1 cellular context compared by ENCODE assay signal in the genomic region with DNA sequence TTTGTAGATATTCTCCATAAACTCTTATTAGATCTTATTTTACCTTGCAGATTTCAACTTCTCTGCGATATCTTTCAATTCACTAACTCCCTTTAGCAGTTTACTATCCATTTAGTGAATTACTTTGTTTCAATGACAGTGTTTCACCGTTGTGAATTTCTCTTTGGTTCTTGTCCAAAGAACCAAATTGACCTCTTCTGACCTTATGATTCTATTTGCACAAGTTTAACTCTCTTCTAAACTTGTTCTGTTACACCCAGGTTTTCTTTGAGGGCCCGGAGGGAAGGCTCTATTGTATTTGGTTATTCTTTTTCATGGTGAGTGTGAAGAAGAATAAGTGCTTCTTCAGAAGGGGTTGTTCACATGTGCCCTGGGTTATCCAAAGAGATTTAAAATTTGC.
TF ChIP-seq lines count a peak whose summit lies in the region.

No MANE protein-coding gene starts in this region.

TF ChIP-seq in GM23338, 12 proteins besides CTCF, POLR2A, EP300 and RAD21:
- no peak for TF ChIP-seq POLR2AphosphoS5 (IDR thresholded peaks at IDR 0.05; ENCODE audit: low read depth)
- TF ChIP-seq, protein P1, sequence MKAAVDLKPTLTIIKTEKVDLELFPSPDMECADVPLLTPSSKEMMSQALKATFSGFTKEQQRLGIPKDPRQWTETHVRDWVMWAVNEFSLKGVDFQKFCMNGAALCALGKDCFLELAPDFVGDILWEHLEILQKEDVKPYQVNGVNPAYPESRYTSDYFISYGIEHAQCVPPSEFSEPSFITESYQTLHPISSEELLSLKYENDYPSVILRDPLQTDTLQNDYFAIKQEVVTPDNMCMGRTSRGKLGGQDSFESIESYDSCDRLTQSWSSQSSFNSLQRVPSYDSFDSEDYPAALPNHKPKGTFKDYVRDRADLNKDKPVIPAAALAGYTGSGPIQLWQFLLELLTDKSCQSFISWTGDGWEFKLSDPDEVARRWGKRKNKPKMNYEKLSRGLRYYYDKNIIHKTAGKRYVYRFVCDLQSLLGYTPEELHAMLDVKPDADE (IDR thresholded peaks at IDR 0.05) = no peak
- TF ChIP-seq CREB1 (CRISPR knock-in tag; IDR thresholded peaks at IDR 0.05; ENCODE audit: low read depth) = no peak
- TF ChIP-seq EZH2 (IDR thresholded peaks at IDR 0.05; ENCODE audit: low read depth, unreplicated experiment) = no peak
- TF ChIP-seq NANOG (IDR thresholded peaks at IDR 0.05; ENCODE audit: borderline replicate concordance) = no peak
- TF ChIP-seq JUNB (IDR thresholded peaks at IDR 0.05; ENCODE audit: unreplicated experiment) = no peak
- no peak for TF ChIP-seq ZNF331 (CRISPR knock-in tag; IDR thresholded peaks at IDR 0.05; ENCODE audit: low read depth)
- TF ChIP-seq EZH2phosphoT487 (IDR thresholded peaks at IDR 0.05; ENCODE audit: unreplicated experiment) = no peak
- TF ChIP-seq, protein P2, sequence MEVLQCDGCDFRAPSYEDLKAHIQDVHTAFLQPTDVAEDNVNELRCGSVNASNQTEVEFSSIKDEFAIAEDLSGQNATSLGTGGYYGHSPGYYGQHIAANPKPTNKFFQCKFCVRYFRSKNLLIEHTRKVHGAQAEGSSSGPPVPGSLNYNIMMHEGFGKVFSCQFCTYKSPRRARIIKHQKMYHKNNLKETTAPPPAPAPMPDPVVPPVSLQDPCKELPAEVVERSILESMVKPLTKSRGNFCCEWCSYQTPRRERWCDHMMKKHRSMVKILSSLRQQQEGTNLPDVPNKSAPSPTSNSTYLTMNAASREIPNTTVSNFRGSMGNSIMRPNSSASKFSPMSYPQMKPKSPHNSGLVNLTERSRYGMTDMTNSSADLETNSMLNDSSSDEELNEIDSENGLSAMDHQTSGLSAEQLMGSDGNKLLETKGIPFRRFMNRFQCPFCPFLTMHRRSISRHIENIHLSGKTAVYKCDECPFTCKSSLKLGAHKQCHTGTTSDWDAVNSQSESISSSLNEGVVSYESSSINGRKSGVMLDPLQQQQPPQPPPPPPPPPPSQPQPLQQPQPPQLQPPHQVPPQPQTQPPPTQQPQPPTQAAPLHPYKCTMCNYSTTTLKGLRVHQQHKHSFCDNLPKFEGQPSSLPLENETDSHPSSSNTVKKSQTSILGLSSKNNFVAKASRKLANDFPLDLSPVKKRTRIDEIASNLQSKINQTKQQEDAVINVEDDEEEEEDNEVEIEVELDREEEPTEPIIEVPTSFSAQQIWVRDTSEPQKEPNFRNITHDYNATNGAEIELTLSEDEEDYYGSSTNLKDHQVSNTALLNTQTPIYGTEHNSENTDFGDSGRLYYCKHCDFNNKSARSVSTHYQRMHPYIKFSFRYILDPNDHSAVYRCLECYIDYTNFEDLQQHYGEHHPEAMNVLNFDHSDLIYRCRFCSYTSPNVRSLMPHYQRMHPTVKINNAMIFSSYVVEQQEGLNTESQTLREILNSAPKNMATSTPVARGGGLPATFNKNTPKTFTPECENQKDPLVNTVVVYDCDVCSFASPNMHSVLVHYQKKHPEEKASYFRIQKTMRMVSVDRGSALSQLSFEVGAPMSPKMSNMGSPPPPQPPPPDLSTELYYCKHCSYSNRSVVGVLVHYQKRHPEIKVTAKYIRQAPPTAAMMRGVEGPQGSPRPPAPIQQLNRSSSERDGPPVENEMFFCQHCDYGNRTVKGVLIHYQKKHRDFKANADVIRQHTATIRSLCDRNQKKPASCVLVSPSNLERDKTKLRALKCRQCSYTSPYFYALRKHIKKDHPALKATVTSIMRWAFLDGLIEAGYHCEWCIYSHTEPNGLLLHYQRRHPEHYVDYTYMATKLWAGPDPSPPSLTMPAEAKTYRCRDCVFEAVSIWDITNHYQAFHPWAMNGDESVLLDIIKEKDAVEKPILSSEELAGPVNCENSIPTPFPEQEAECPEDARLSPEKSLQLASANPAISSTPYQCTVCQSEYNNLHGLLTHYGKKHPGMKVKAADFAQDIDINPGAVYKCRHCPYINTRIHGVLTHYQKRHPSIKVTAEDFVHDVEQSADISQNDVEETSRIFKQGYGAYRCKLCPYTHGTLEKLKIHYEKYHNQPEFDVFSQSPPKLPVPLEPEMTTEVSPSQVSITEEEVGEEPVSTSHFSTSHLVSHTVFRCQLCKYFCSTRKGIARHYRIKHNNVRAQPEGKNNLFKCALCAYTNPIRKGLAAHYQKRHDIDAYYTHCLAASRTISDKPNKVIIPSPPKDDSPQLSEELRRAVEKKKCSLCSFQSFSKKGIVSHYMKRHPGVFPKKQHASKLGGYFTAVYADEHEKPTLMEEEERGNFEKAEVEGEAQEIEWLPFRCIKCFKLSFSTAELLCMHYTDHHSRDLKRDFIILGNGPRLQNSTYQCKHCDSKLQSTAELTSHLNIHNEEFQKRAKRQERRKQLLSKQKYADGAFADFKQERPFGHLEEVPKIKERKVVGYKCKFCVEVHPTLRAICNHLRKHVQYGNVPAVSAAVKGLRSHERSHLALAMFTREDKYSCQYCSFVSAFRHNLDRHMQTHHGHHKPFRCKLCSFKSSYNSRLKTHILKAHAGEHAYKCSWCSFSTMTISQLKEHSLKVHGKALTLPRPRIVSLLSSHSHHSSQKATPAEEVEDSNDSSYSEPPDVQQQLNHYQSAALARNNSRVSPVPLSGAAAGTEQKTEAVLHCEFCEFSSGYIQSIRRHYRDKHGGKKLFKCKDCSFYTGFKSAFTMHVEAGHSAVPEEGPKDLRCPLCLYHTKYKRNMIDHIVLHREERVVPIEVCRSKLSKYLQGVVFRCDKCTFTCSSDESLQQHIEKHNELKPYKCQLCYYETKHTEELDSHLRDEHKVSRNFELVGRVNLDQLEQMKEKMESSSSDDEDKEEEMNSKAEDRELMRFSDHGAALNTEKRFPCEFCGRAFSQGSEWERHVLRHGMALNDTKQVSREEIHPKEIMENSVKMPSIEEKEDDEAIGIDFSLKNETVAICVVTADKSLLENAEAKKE (CRISPR knock-in tag; IDR thresholded peaks at IDR 0.05) = no peak
- no peak for TF ChIP-seq ZNF114 (CRISPR knock-in tag; IDR thresholded peaks at IDR 0.05)
- TF ChIP-seq, protein P3, sequence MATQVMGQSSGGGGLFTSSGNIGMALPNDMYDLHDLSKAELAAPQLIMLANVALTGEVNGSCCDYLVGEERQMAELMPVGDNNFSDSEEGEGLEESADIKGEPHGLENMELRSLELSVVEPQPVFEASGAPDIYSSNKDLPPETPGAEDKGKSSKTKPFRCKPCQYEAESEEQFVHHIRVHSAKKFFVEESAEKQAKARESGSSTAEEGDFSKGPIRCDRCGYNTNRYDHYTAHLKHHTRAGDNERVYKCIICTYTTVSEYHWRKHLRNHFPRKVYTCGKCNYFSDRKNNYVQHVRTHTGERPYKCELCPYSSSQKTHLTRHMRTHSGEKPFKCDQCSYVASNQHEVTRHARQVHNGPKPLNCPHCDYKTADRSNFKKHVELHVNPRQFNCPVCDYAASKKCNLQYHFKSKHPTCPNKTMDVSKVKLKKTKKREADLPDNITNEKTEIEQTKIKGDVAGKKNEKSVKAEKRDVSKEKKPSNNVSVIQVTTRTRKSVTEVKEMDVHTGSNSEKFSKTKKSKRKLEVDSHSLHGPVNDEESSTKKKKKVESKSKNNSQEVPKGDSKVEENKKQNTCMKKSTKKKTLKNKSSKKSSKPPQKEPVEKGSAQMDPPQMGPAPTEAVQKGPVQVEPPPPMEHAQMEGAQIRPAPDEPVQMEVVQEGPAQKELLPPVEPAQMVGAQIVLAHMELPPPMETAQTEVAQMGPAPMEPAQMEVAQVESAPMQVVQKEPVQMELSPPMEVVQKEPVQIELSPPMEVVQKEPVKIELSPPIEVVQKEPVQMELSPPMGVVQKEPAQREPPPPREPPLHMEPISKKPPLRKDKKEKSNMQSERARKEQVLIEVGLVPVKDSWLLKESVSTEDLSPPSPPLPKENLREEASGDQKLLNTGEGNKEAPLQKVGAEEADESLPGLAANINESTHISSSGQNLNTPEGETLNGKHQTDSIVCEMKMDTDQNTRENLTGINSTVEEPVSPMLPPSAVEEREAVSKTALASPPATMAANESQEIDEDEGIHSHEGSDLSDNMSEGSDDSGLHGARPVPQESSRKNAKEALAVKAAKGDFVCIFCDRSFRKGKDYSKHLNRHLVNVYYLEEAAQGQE (IDR thresholded peaks at IDR 0.05; ENCODE audit: unreplicated experiment) = no peak
- no peak for TF ChIP-seq STAT1 (IDR thresholded peaks at IDR 0.05; ENCODE audit: unreplicated experiment)
